20 cellular contexts compared by ENCODE assay signal in genomic region chr5:138287252-138287651, GRCh38. TPM values are rescaled to one million over a fixed set of nuclear protein-coding genes. Genes with fewer than 3 reads are reported as not detected.
A peak's percentile ranks its signal among the peaks of the same experiment; 100 is the strongest.
DNase-seq lines count a peak whose midpoint lies in the region; ATAC-seq, FAIRE-seq and TF ChIP-seq lines count a peak whose summit lies in the region.
"Had no signal": no experiment of that assay in that cellular context is flagged by ENCODE, and none has a peak within 500 bp of the region (broad histone marks: within the 10 kb centered on the region; RNA-seq: fewer than 3 reads in every experiment).

No MANE protein-coding gene starts in this region.

- no peaks in the 10 kb centered on the region for H3K4me1 Mint-ChIP-seq in chondrocyte (ENCODE audit: low read depth)

- no peak for FAIRE-seq in GM12878 (lab: Jason Lieb, UNC)

- H3K27ac ChIP-seq in GM12878 (ENCODE audit: control insufficient read depth, insufficient read depth): no peak overlapping the region
- H3K27ac ChIP-seq: KMS-11 had no signal

- no peak for TF ChIP-seq EP300 in GM12878 (IDR thresholded peaks at IDR 0.05; ENCODE audit: borderline replicate concordance in 1 of 2, control insufficient read depth in 1 of 2, low read depth in 2 of 2, low read length in 2 of 2)

- H3K4me2 ChIP-seq in GM12878 (ENCODE audit: control insufficient read depth, insufficient read depth): no peak overlapping the region
- H3K4me2 ChIP-seq: KMS-11 had no signal

- H3K9ac ChIP-seq in GM12878 (ENCODE audit: control insufficient read depth, insufficient read depth, low read length): no peak overlapping the region
- H3K9ac ChIP-seq: KMS-11 had no signal

- CTCF ChIA-PET in GM12878 (lab: Yijun Ruan, JAX): no interaction called here

- RAD21 ChIA-PET in GM12878 (lab: Charles Lee; ENCODE audit: unreplicated experiment): no interaction called here

- H2AFZ ChIP-seq in GM12878 (ENCODE audit: control insufficient read depth, low read depth, low read length): no peak overlapping the region

- no TSS peak for BruUV-seq in GM12878 (replicated peaks; lab: Mats Ljungman, UMichigan)

- no peak for TF ChIP-seq POLR2A in GM12878 (IDR thresholded peaks at IDR 0.05; ENCODE audit: low read depth, low read length)

- intact Hi-C loops in GM12878 (cut with micrococcal nuclease; ENCODE audit: unreplicated experiment): no loop called here

- no peaks in the 10 kb centered on the region for H3K27me3 Mint-ChIP-seq in chondrocyte (ENCODE audit: low read depth)
- H3K27me3 Mint-ChIP-seq: CD4-positive, alpha-beta T cell had no signal

- POLR2A ChIA-PET in GM12878 (lab: Charles Lee): no interaction called here

- H3K36me3 Mint-ChIP-seq in chondrocyte (ENCODE audit: low read depth): no peaks in the 10 kb centered on the region

- H3K79me2 ChIP-seq in GM12878 (ENCODE audit: control insufficient read depth, insufficient read depth, low read length): no peaks in the 10 kb centered on the region

- no peaks in the 10 kb centered on the region for H3K9me3 ChIP-seq in GM12878 (replicated peaks; ENCODE audit: control insufficient read depth, insufficient read depth, low read length)
- H3K9me3 ChIP-seq: MG63 had no signal

- no peaks in the 10 kb centered on the region for H3K9me3 Mint-ChIP-seq in chondrocyte (ENCODE audit: low read depth)
- H3K9me3 Mint-ChIP-seq: CD4-positive, alpha-beta T cell; H9 had no signal

- ATAC-seq in GM12878: no peak
- ATAC-seq in HG02642 (IDR thresholded peaks at IDR 0.05; ENCODE audit: poor library complexity, unreplicated experiment): no peak
- ATAC-seq: Panc1, Right ventricle myocardium inferior had no signal

- H3K27me3 ChIP-seq in GM12878 (replicated peaks in 1 of 2; ENCODE audit: control insufficient read depth in 2 of 2, insufficient read depth in 2 of 2, low read length in 1 of 2): no peaks in the 10 kb centered on the region
- H3K27me3 ChIP-seq: MG63 had no signal

- H3K4me3 Mint-ChIP-seq in chondrocyte (ENCODE audit: unreplicated experiment): no peak overlapping the region
- H3K4me3 Mint-ChIP-seq: CD4-positive, alpha-beta T cell; H9 had no signal

- H3K4me3 ChIP-seq in GM12878: no peak overlapping the region
- H3K4me3 ChIP-seq: MG63 had no signal

- peaks cover 0 to 5% of the 10 kb centered on the region in 2 experiments; a peak in 3 of 4 replicates for H3K36me3 ChIP-seq in GM12878 (ENCODE audit: control insufficient read depth in 2 of 2, insufficient read depth in 2 of 2, low read length in 1 of 2)
- H3K36me3 ChIP-seq: MG63 had no signal

- no peaks in the 10 kb centered on the region for H3K4me1 ChIP-seq in GM12878 (ENCODE audit: control insufficient read depth, insufficient read depth, low read length)

- no peak for TF ChIP-seq RAD21 in GM12878 (IDR thresholded peaks at IDR 0.05; ENCODE audit: insufficient read depth, low read depth, low read length)

- DNase-seq in DMS53 (lab: John Stamatoyannopoulos, UW): peak; percentile 39
- DNase-seq in DMS53 treated with DMSO at 0.1 percent for 48 hours (lab: John Stamatoyannopoulos, UW; ENCODE audit: unreplicated experiment): no peak
- DNase-seq in CD1c-positive myeloid dendritic cell (ENCODE audit: extremely low spot score): peak; percentile 41
- DNase-seq in MV-4-11 (lab: John Stamatoyannopoulos, UW): peak; percentile 70
- no peak for DNase-seq in GM12878 (ENCODE audit: low read depth, low spot score)
- no peak for DNase-seq in 8988T
- no peak for DNase-seq in chondrocyte (ENCODE audit: low spot score)
- DNase-seq: Calu3; CD4-positive, alpha-beta T cell; H9; MG63; NCI-H1436; NCI-H2081; NCI-H2227 treated with DMSO at 0.1 percent for 48 hours; NCI-H524 treated with DMSO at 0.1 percent for 48 hours had no signal

- H4K20me1 ChIP-seq in GM12878 (ENCODE audit: control insufficient read depth, insufficient read depth): no peaks in the 10 kb centered on the region

- no peak for TF ChIP-seq CTCF in GM12878 (IDR thresholded peaks at IDR 0.05 in 2 of 3, conservative IDR thresholded peaks at IDR 0.05 in 1 of 3; ENCODE audit: control insufficient read depth in 2 of 3, extremely low read depth in 1 of 3, insufficient read depth in 1 of 3, low read depth in 3 of 3, low read length in 3 of 3)
- TF ChIP-seq CTCF in chondrocyte (IDR thresholded peaks at IDR 0.05): no peak

- H3K27ac Mint-ChIP-seq in chondrocyte (ENCODE audit: unreplicated experiment): no peak overlapping the region
- H3K27ac Mint-ChIP-seq: CD4-positive, alpha-beta T cell; H9 had no signal

- SMC1A ChIA-PET in GM12878 (lab: Charles Lee; ENCODE audit: uncharacterized antibody, unreplicated experiment): interaction anchor here (0.6 kb wide), 1 partner anchor 84 kb away, joined by 3 read pairs; no protein-coding TSS in a partner anchor

- in situ Hi-C loops in GM12878 (cut with MboI): no loop called here

TF ChIP-seq in GM12878, 131 proteins besides CTCF, POLR2A, EP300 and RAD21:
- TF ChIP-seq STAT3 (IDR thresholded peaks at IDR 0.05; ENCODE audit: low read depth, low read length): no peak
- TF ChIP-seq SMC3 (IDR thresholded peaks at IDR 0.05; ENCODE audit: borderline replicate concordance, low read length): no peak
- peak; percentile 51; the same call in 1 of the 2 replicates for TF ChIP-seq SPI1 (IDR thresholded peaks at IDR 0.05; ENCODE audit: borderline replicate concordance, insufficient read depth, low read depth, low read length)
- TF ChIP-seq SREBF1 (IDR thresholded peaks at IDR 0.05; ENCODE audit: low read length): no peak

RNA-seq across cellular contexts. Expression of gene GFRA3, which starts 12.8 kb away (rescaled TPM):
- total RNA-seq in GM12878 (2013; cell fraction: nucleolus; rRNA removed): 0.32 TPM in 1 of 2 replicates, not detected in the other
- total RNA-seq in GM12878 (2014; rRNA removed) (not detected in 2 replicates), GM12878 (2014; rRNA removed; fragmentation: Illumina TruSeq; extraction: Trizol) (not detected in 2 replicates), GM12878 (2021) (0.10 TPM in 1 of 2 replicates, not detected in the other), chondrocyte (0.12 to 0.23 TPM in 2 of 3 replicates, not detected in the other)
- not detected for polyA plus RNA-seq in GM12878 (2011; ENCODE audit: low read depth)
- polyA plus RNA-seq in GM12878 (2011; rRNA removed) (not detected in 2 replicates), GM12878 (2014; fragmentation: Illumina TruSeq; extraction: Trizol) (0.06 TPM in 1 of 2 replicates, not detected in the other), GM12878 (2014; fragmentation: Nextera tagmentation; extraction: Ambion mirVana) (not detected), GM12878 (2014; rRNA removed) (0.24 TPM in 1 of 2 replicates, not detected in the other), GM12878 (2016; fragmentation: Nextera tagmentation; extraction: Ambion mirVana) (under 1 TPM in 1 of 2 experiments, not detected in 1; 0.08 TPM)
- 0.04 and 0.07 TPM in 2 replicates for polyA plus RNA-seq in GM12878 (2011; cell fraction: cytosol; rRNA removed)
- polyA plus RNA-seq in GM12878 (2011; cell fraction: nucleus; rRNA removed): 0.15 TPM in 1 of 2 replicates, not detected in the other
- 0.11 TPM in 1 of 2 replicates, not detected in the other for polyA plus RNA-seq in GM12878 (2012)
- polyA minus RNA-seq in GM12878 (2011; rRNA and poly(A)+ RNA removed): not detected in 2 replicates
- not detected in 2 replicates for polyA minus RNA-seq in GM12878 (2011; cell fraction: cytosol; rRNA and poly(A)+ RNA removed)
- polyA minus RNA-seq in GM12878 (2011; cell fraction: nucleus; rRNA and poly(A)+ RNA removed): not detected in 2 replicates
- total RNA-seq: A172; CD4-positive, alpha-beta T cell had no signal

RNA-seq across cellular contexts. Expression of gene CDC25C, which starts 44.4 kb away (rescaled TPM):
- total RNA-seq in GM12878 (2013; cell fraction: nucleolus; rRNA removed): 20.1 and 22.2 TPM in 2 replicates
- total RNA-seq in GM12878 (2014; rRNA removed) (12.2 and 14.4 TPM in 2 replicates), GM12878 (2014; rRNA removed; fragmentation: Illumina TruSeq; extraction: Trizol) (15.1 and 15.4 TPM in 2 replicates), GM12878 (2021) (9.2 and 10.2 TPM in 2 replicates), chondrocyte (1.2 to 1.6 TPM (median 1.6 TPM) in 3 replicates)
- 5.7 TPM for polyA plus RNA-seq in GM12878 (2011; ENCODE audit: low read depth)
- polyA plus RNA-seq in GM12878 (2011; rRNA removed) (30.7 and 38.9 TPM in 2 replicates), GM12878 (2014; fragmentation: Illumina TruSeq; extraction: Trizol) (15.9 and 21.4 TPM in 2 replicates), GM12878 (2014; fragmentation: Nextera tagmentation; extraction: Ambion mirVana) (10 to 100 TPM; 14.0 to 14.3 TPM), GM12878 (2014; rRNA removed) (11.4 and 11.6 TPM in 2 replicates), GM12878 (2016; fragmentation: Nextera tagmentation; extraction: Ambion mirVana) (10 to 100 TPM; 15.5 to 15.9 TPM)
- 18.7 and 21.1 TPM in 2 replicates for polyA plus RNA-seq in GM12878 (2011; cell fraction: cytosol; rRNA removed)
- 19.3 and 20.4 TPM in 2 replicates for polyA plus RNA-seq in GM12878 (2011; cell fraction: nucleus; rRNA removed)
- polyA plus RNA-seq in GM12878 (2012): 4.4 and 8.1 TPM in 2 replicates
- polyA minus RNA-seq in GM12878 (2011; rRNA and poly(A)+ RNA removed): 21.7 and 22.5 TPM in 2 replicates
- polyA minus RNA-seq in GM12878 (2011; cell fraction: cytosol; rRNA and poly(A)+ RNA removed): 7.2 and 8.8 TPM in 2 replicates
- 11.6 and 13.6 TPM in 2 replicates for polyA minus RNA-seq in GM12878 (2011; cell fraction: nucleus; rRNA and poly(A)+ RNA removed)
- total RNA-seq: CD4-positive, alpha-beta T cell had no signal

RNA-seq across cellular contexts. Expression of gene FAM53C, which starts 50.8 kb away (rescaled TPM):
- total RNA-seq in GM12878 (2013; cell fraction: nucleolus; rRNA removed): 26.9 and 29.4 TPM in 2 replicates
- total RNA-seq in GM12878 (2014; rRNA removed): 25.6 and 29.4 TPM in 2 replicates
- 16.8 and 17.6 TPM in 2 replicates for total RNA-seq in GM12878 (2014; rRNA removed; fragmentation: Illumina TruSeq; extraction: Trizol)
- 27.9 and 31.3 TPM in 2 replicates for total RNA-seq in GM12878 (2021)
- 22.9 TPM for polyA plus RNA-seq in GM12878 (2011; ENCODE audit: low read depth)
- polyA plus RNA-seq in GM12878 (2011; rRNA removed): 21.8 and 29.3 TPM in 2 replicates
- polyA plus RNA-seq in GM12878 (2011; cell fraction: cytosol; rRNA removed): 25.3 and 31.6 TPM in 2 replicates
- polyA plus RNA-seq in GM12878 (2011; cell fraction: nucleus; rRNA removed): 32.4 and 38.4 TPM in 2 replicates
- 23.5 and 28.3 TPM in 2 replicates for polyA plus RNA-seq in GM12878 (2012)
- 20.1 and 22.5 TPM in 2 replicates for polyA plus RNA-seq in GM12878 (2014; fragmentation: Illumina TruSeq; extraction: Trizol)
- polyA plus RNA-seq in GM12878 (2014; fragmentation: Nextera tagmentation; extraction: Ambion mirVana): 1 to 10 TPM; 8.0 to 8.8 TPM
- polyA plus RNA-seq in GM12878 (2014; rRNA removed): 21.3 and 22.0 TPM in 2 replicates
- 10 to 100 TPM; 29.3 to 30.8 TPM for polyA plus RNA-seq in GM12878 (2016; fragmentation: Nextera tagmentation; extraction: Ambion mirVana)
- polyA minus RNA-seq in GM12878 (2011; rRNA and poly(A)+ RNA removed): 33.6 and 37.1 TPM in 2 replicates
- 10.2 and 15.2 TPM in 2 replicates for polyA minus RNA-seq in GM12878 (2011; cell fraction: cytosol; rRNA and poly(A)+ RNA removed)
- polyA minus RNA-seq in GM12878 (2011; cell fraction: nucleus; rRNA and poly(A)+ RNA removed): 16.6 and 21.1 TPM in 2 replicates
- 34.3 to 34.8 TPM (median 34.7 TPM) in 3 replicates for total RNA-seq in chondrocyte

Comparison
In these comparisons a context has a peak if more than half of its experiments do, and no peak if none do; other contexts are left out.
1. DNase-seq: peak in DMS53 (single experiment), CD1c-positive myeloid dendritic cell (single experiment) and MV-4-11 (single experiment); none in DMS53 treated with DMSO at 0.1 percent for 48 hours (single experiment), GM12878 (single experiment), 8988T (single experiment) and chondrocyte (single experiment).